In the genomic region with DNA sequence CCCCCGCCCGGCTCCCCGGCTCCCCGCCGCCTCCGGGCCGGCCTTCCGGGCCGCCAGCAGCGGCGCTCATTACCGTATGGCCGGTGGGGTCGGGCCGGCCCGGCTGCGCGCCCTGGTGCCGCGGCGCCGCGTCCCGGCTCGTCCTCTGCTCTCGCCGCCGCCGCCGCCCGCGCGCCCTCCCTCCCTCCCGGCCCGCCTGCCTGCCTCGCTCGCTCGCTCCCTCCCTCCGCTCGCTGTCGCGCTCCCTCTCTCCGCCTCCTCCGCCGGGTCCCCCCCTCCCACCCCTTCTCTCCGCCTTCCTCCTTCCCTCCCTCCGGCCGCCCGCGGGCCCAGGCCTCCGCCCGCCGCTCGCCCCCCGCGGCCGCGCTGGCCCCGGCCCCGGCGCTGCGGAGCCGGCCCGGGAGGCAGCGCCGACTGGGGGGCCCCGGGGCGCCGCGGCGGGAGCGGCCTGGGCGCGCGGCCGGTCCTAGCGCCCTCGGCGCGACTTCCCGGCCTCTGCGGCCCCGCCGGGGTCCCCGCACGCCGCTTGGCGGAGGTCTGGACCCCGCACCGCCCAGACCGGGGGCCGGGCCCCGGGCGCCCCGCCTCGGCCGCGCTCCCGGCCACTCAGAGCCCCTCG, we compare ENCODE assay signal across 8 cellular contexts. TPM values are rescaled to one million over a fixed set of nuclear protein-coding genes. Genes with fewer than 3 reads are reported as not detected.
DNase-seq lines count a peak whose midpoint lies in the region; ATAC-seq, FAIRE-seq and TF ChIP-seq lines count a peak whose summit lies in the region.

Gene DNMT3A (minus strand): TSS at position 173 of the 619 bp plus-strand sequence. CDS start 27,941 bp downstream, outside the sequence.

- in situ Hi-C loops in G401 (cut with HindIII; ENCODE audit: low sequenced_read_pairs) (no loop called here), GM23248 (cut with MboI) (no loop called here), K562 (cut with MboI) (no loop called here)

- no peak within 1 kb of the TSS for H3K9ac ChIP-seq in GM23248
- peak within 1 kb of the TSS in 1 of 2 experiments; percentile 81; a peak in 2 of 4 replicates for H3K9ac ChIP-seq in K562 (ENCODE audit: insufficient read depth in 1 of 2, low read depth in 2 of 2, low read length in 2 of 2)

- H3K9me3 ChIP-seq in GM23248 (ENCODE audit: low read depth) (no peaks in the 10 kb centered on the region), K562 (replicated peaks; ENCODE audit: control insufficient read depth, insufficient read depth, low read depth, low read length) (no peaks in the 10 kb centered on the region)

- POLR2A ChIA-PET in K562 (lab: Yijun Ruan, JAX), result interaction anchor here (1.0 kb wide), 1 partner anchor 9 kb away, joined by 3 read pairs; no protein-coding TSS in a partner anchor

- no peak for TF ChIP-seq POLR2A in K562 (conservative IDR thresholded peaks at IDR 0.05)

- 0 to 2% methylated on average over 8 to 36 of the region's 100 CpGs for WGBS in GM23248 (ENCODE audit: low coverage in 1 of 2, low lambda C conversion rate in 2 of 2, missing lambda C conversion rate in 2 of 2), 2 experiments
- 0% methylated on average over 11 of the region's 100 CpGs for WGBS in K562 (ENCODE audit: insufficient coverage, low coverage, missing lambda C conversion rate)

- DNase-seq in G401 (ENCODE audit: low spot score), result peak; percentile 80
- peak; percentile 79 for DNase-seq in GM23248
- peak; percentile 55 for DNase-seq in LHCN-M2 (ENCODE audit: low read depth)
- peak in 3 of 5 experiments; percentile 15 to 80 (median 43) for DNase-seq in T-helper 2 cell
- peak; percentile 74 to 81 (median 78) for DNase-seq in K562 (ENCODE audit: extremely low read depth in 1 of 4, low spot score in 3 of 4)
- peak; percentile 71 to 88 for DNase-seq in hippocampal formation (lab: John Stamatoyannopoulos, UW)
- peak; percentile 15 for DNase-seq in pulmonary artery endothelial cell (ENCODE audit: low read depth, low spot score)
- DNase-seq in inferior parietal cortex (ENCODE audit: extremely low spot score), result no peak

- intact Hi-C loops in K562 (cut with micrococcal nuclease), result no loop called here

- no peak for FAIRE-seq in K562 (lab: Jason Lieb, UNC)

- H2AFZ ChIP-seq in GM23248 (peak within 1 kb of the TSS; percentile 87), K562 (ENCODE audit: low read depth, low read length) (peak within 1 kb of the TSS; percentile 83)

- no peaks in the 10 kb centered on the region for H3K9me2 ChIP-seq in GM23248 (ENCODE audit: insufficient read depth)

- H4K20me1 ChIP-seq in GM23248 (ENCODE audit: insufficient read depth) (no peaks in the 10 kb centered on the region), K562 (replicated peaks; ENCODE audit: control insufficient read depth, insufficient read depth, low read length) (peaks cover 29% of the 10 kb centered on the region)

- H3K79me2 ChIP-seq in GM23248 (ENCODE audit: insufficient read depth) (no peaks in the 10 kb centered on the region; the same call in 1 of the 2 replicates), K562 (ENCODE audit: control insufficient read depth, insufficient read depth, low read length) (no peaks in the 10 kb centered on the region)

- no TSS peak for BruUV-seq in K562 (replicated peaks; lab: Mats Ljungman, UMichigan)

- H3K27me3 ChIP-seq in GM23248 (replicated peaks; ENCODE audit: insufficient read depth) (no peaks in the 10 kb centered on the region), K562 (ENCODE audit: control insufficient read depth in 2 of 2, insufficient read depth in 2 of 2, low read length in 2 of 2) (peaks cover 29 to 55% of the 10 kb centered on the region in 2 experiments)

- peaks cover 3% of the 10 kb centered on the region for H3K9me1 ChIP-seq in K562 (ENCODE audit: control insufficient read depth, insufficient read depth, low read length)

- H3K4me2 ChIP-seq in GM23248 (ENCODE audit: unreplicated experiment) (peak within 1 kb of the TSS; percentile 90), K562 (ENCODE audit: insufficient read depth, low read length) (peak within 1 kb of the TSS; percentile 62)

- H3K4me1 ChIP-seq in GM23248 (ENCODE audit: insufficient read depth) (no peaks in the 10 kb centered on the region), K562 (replicated peaks in 1 of 2; ENCODE audit: control insufficient read depth in 2 of 2, insufficient read depth in 2 of 2, low read length in 2 of 2) (peaks cover 0 to 27% of the 10 kb centered on the region in 2 experiments; a peak in 4 of 5 replicates)

- H3K27ac ChIP-seq in GM23248 (no peak within 1 kb of the TSS), K562 (ENCODE audit: extremely low read depth, low read depth, low read length) (no peak within 1 kb of the TSS)

- TF ChIP-seq EP300 in K562 (IDR thresholded peaks at IDR 0.05; ENCODE audit: low read length), result no peak

- H3F3A ChIP-seq in GM23248 (ENCODE audit: insufficient read depth), result no peaks in the 10 kb centered on the region

- H3K36me3 ChIP-seq in GM23248 (ENCODE audit: low read depth) (no peaks in the 10 kb centered on the region), K562 (ENCODE audit: control insufficient read depth, insufficient read depth, low read length) (no peaks in the 10 kb centered on the region)

- ATAC-seq in K562, result peak; percentile 65

- no peak for TF ChIP-seq RAD21 in K562 (CRISPR knock-in tag; conservative IDR thresholded peaks at IDR 0.05 in 1 of 2, IDR thresholded peaks at IDR 0.05 in 1 of 2)

- no peak for TF ChIP-seq CTCF in K562 (IDR thresholded peaks at IDR 0.05 in 2 of 3, conservative IDR thresholded peaks at IDR 0.05 in 1 of 3; ENCODE audit: insufficient read depth in 2 of 3, low read depth in 1 of 3, low read length in 3 of 3)

- CTCF ChIA-PET in K562 (lab: Yijun Ruan, JAX; ENCODE audit: low intra/inter-chr PET ratio), result no interaction called here

- H3K4me3 ChIP-seq in GM23248 (peak within 1 kb of the TSS; percentile 80), K562 (peak within 1 kb of the TSS; percentile 50)

TF ChIP-seq in K562, 482 proteins besides CTCF, POLR2A, EP300 and RAD21 (continues in another document):
- TF ChIP-seq CCNT2 (IDR thresholded peaks at IDR 0.05; ENCODE audit: borderline replicate concordance, extremely low read depth, insufficient read length, low read depth, low read length), result peak; percentile 6
- peak in 1 of 2 experiments; percentile 44; a peak in 1 of 4 replicates for TF ChIP-seq UBTF (IDR thresholded peaks at IDR 0.05; ENCODE audit: borderline replicate concordance in 1 of 2, low read depth in 2 of 2, low read length in 2 of 2)
- TF ChIP-seq RB1 (IDR thresholded peaks at IDR 0.05; ENCODE audit: low read depth), result 0 out of 2 replicates have a peak, but pooled peaks have one; percentile 26
- no peak for TF ChIP-seq SRSF3 (IDR thresholded peaks at IDR 0.05; ENCODE audit: insufficient read depth, low read length)

RNA-seq across cellular contexts. Expression of gene DNMT3A, which starts in this region (rescaled TPM):
- 11.5 and 11.8 TPM in 2 replicates for total RNA-seq in G401 (2014; rRNA removed; shearing (Covaris generic))
- 7.1 and 18.4 TPM in 2 replicates for total RNA-seq in GM23248 (2014; rRNA removed; shearing (Covaris generic))
- polyA plus RNA-seq in GM23248 (2016; fragmentation: Nextera tagmentation; extraction: Ambion mirVana) (2.5 TPM in 2 replicates), K562 (2011; rRNA removed) (4.6 and 4.8 TPM in 2 replicates), K562 (2014; fragmentation: Illumina TruSeq; extraction: Trizol) (5.9 and 6.1 TPM in 2 replicates), K562 (2014; fragmentation: Nextera tagmentation; extraction: Ambion mirVana) (1 to 10 TPM; 3.0 to 8.7 TPM), K562 (2014; rRNA removed) (6.2 and 9.4 TPM in 2 replicates)
- total RNA-seq in LHCN-M2 (2014; rRNA removed) (3.1 and 5.0 TPM in 2 replicates), K562 (2014; rRNA removed) (6.3 and 7.0 TPM in 2 replicates), K562 (2014; rRNA removed; fragmentation: Illumina TruSeq; extraction: Trizol) (3.7 and 4.4 TPM in 2 replicates), K562 (2015; rRNA removed; fragmentation: Illumina TruSeq; extraction: Trizol) (4.5 and 5.0 TPM in 2 replicates), K562 (2021) (13.5 and 16.0 TPM in 2 replicates), pulmonary artery endothelial cell (31.7 and 44.4 TPM in 2 replicates)
- polyA plus RNA-seq in LHCN-M2 (2012), result 6.0 TPM
- total RNA-seq in K562 (2011; cell fraction: chromatin; rRNA removed; ENCODE audit: low replicate concordance), result 17.3 and 36.0 TPM in 2 replicates
- total RNA-seq in K562 (2011; cell fraction: nucleolus; rRNA removed), result 20.7 and 22.2 TPM in 2 replicates
- total RNA-seq in K562 (2011; cell fraction: nucleoplasm; rRNA removed), result 15.0 and 23.5 TPM in 2 replicates
- 5.2 TPM in 2 replicates for polyA plus RNA-seq in K562 (2011; cell fraction: cytosol; rRNA removed)
- 13.6 and 23.1 TPM in 2 replicates for polyA plus RNA-seq in K562 (2011; cell fraction: nucleus; rRNA removed)
- polyA plus RNA-seq in K562 (2012), result 7.3 and 8.9 TPM in 2 replicates
- 7.9 and 9.0 TPM in 2 replicates for polyA minus RNA-seq in K562 (2011; rRNA and poly(A)+ RNA removed)
- 10.6 and 17.4 TPM in 2 replicates for polyA minus RNA-seq in K562 (2011; cell fraction: cytosol; rRNA and poly(A)+ RNA removed)
- 9.6 and 10.0 TPM in 2 replicates for polyA minus RNA-seq in K562 (2011; cell fraction: nucleus; rRNA and poly(A)+ RNA removed)
